In the genomic region with DNA sequence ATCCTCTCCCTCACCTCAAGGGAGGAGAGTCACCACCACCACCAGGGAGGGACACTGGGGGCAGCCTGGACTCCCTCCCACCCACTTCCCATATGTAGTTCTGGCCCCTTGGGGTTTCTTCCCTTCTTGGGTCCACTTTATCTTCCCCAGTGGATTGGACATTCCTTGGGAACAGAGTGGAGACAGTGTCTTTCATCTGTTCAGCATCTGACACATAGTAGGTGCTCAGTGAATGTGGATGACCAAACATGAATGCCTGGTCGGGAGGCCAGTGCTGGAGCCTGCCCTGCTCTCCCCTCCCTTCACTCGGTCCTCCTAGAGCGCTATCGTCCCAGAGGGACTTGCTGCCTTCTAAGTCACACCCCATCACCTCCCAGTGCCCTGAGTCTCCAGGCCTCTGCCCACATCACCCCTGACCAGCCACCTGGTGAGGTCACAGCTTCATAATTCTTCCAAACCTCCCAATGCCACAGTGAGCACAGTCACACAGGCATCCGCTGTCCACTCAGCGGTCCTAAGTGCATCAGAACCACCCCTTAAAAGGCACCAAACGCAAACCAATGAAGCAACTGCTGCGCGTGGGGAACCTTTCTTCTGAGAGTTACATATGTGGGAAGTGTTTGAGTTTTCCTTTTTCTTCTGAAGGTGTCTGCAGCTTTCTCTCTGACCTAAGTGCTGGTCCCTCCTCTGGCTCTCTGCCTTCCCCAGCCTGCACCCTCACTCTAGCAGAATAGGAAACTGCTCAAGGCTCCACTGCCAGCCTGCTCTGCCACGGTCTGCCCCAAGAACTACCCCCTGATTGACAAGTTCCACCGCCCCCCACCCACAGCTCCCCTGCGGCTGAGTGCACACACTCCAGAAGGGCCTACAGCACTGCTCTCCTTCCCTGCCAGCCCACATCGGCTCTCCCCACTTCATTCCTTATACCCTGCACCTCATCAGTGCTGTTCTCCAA, we compare ENCODE assay signal across 15 cellular contexts. TPM values are rescaled to one million over a fixed set of nuclear protein-coding genes. Genes with fewer than 3 reads are reported as not detected.
A peak's percentile ranks its signal among the peaks of the same experiment; 100 is the strongest.
DNase-seq lines count a peak whose midpoint lies in the region; ATAC-seq and TF ChIP-seq lines count a peak whose summit lies in the region.
"Had no signal": no experiment of that assay in that cellular context is flagged by ENCODE, and none has a peak within 500 bp of the region (broad histone marks: within the 10 kb centered on the region; RNA-seq: fewer than 3 reads in every experiment).

No MANE protein-coding gene starts in this region.

- H2AFZ ChIP-seq in parathyroid adenoma: no peak overlapping the region

- peaks cover 0 to 3% of the 10 kb centered on the region in 2 donors for H3K4me1 Mint-ChIP-seq in natural killer cell treated with Interleukin-12 subunit alpha and Interleukin-12 subunit beta and Interleukin-15 and Interleukin-18, amount 100 ng/mL, for 72 hours (ENCODE audit: low read depth in 2 of 2)
- peaks cover 0 to 4% of the 10 kb centered on the region in 2 donors for H3K4me1 Mint-ChIP-seq in natural killer cell
- H3K4me1 Mint-ChIP-seq in endothelial cell (ENCODE audit: unreplicated experiment): peaks cover 11% of the 10 kb centered on the region

- H3K27me3 Mint-ChIP-seq in natural killer cell treated with Interleukin-12 subunit alpha and Interleukin-12 subunit beta and Interleukin-15 and Interleukin-18, amount 100 ng/mL, for 72 hours: no peaks in the 10 kb centered on the region
- H3K27me3 Mint-ChIP-seq in natural killer cell (ENCODE audit: low read depth in 2 of 2) (peaks cover 0 to 20% of the 10 kb centered on the region in 2 donors), endothelial cell (ENCODE audit: unreplicated experiment) (peaks cover 10% of the 10 kb centered on the region)

- H3K36me3 ChIP-seq in parathyroid adenoma (ENCODE audit: control insufficient read depth, insufficient read depth, low read length) (no peaks in the 10 kb centered on the region), colonic mucosa (no peaks in the 10 kb centered on the region)
- H3K36me3 ChIP-seq: HAP-1 had no signal

- intact Hi-C loops in natural killer cell (cut with micrococcal nuclease): no loop called here
- intact Hi-C loops in colonic mucosa (cut with DNase I): no loop called here

- DNase-seq in natural killer cell treated with Interleukin-12 subunit alpha and Interleukin-12 subunit beta and Interleukin-15 and Interleukin-18, amount 100 ng/mL, for 72 hours (ENCODE audit: low spot score): peak; percentile 10
- no peak for DNase-seq in natural killer cell
- no peak for DNase-seq in endothelial cell (ENCODE audit: low spot score)
- no peak for DNase-seq in NCI-H1048 (lab: John Stamatoyannopoulos, UW)
- DNase-seq in colonic mucosa: no peak
- DNase-seq: C1 segment of cervical spinal cord, DMS79 treated with DMSO at 0.1 percent for 48 hours, KG1, NCI-H1092 treated with DMSO at 0.1 percent for 48 hours, NCI-H510A treated with DMSO at 0.1 percent for 48 hours, NCI-H82 had no signal

- H3K4me3 Mint-ChIP-seq in natural killer cell treated with Interleukin-12 subunit alpha and Interleukin-12 subunit beta and Interleukin-15 and Interleukin-18, amount 100 ng/mL, for 72 hours: no peak overlapping the region
- no peak overlapping the region for H3K4me3 Mint-ChIP-seq in natural killer cell
- H3K4me3 Mint-ChIP-seq in endothelial cell (ENCODE audit: unreplicated experiment): peak overlapping the region; percentile 76

- no peak overlapping the region for H3K9ac ChIP-seq in parathyroid adenoma
- H3K9ac ChIP-seq in colonic mucosa (ENCODE audit: low read depth in 2 of 2, low read length in 2 of 2): no peak overlapping the region

- H3K27me3 ChIP-seq in parathyroid adenoma (ENCODE audit: control insufficient read depth, insufficient read depth, low read length) (no peaks in the 10 kb centered on the region), colonic mucosa (no peaks in the 10 kb centered on the region)

- H3K27ac ChIP-seq in parathyroid adenoma (peak overlapping the region; percentile 60), colonic mucosa (no peak overlapping the region)

- H3K9me3 Mint-ChIP-seq in natural killer cell treated with Interleukin-12 subunit alpha and Interleukin-12 subunit beta and Interleukin-15 and Interleukin-18, amount 100 ng/mL, for 72 hours: no peaks in the 10 kb centered on the region
- no peaks in the 10 kb centered on the region for H3K9me3 Mint-ChIP-seq in natural killer cell
- H3K9me3 Mint-ChIP-seq in endothelial cell (ENCODE audit: unreplicated experiment): no peaks in the 10 kb centered on the region

- no peak overlapping the region for H3K4me2 ChIP-seq in parathyroid adenoma (ENCODE audit: low read length)

- ATAC-seq in natural killer cell treated with Interleukin-12 subunit alpha and Interleukin-12 subunit beta and Interleukin-15 and Interleukin-18, amount 100 ng/mL, for 72 hours: no peak
- ATAC-seq in natural killer cell: no peak
- ATAC-seq in GM21447 (IDR thresholded peaks at IDR 0.05; ENCODE audit: unreplicated experiment): no peak
- ATAC-seq in HG02642 (IDR thresholded peaks at IDR 0.05; ENCODE audit: poor library complexity, unreplicated experiment): no peak

- peaks cover 57% of the 10 kb centered on the region for H3K4me1 ChIP-seq in parathyroid adenoma
- H3K4me1 ChIP-seq in colonic mucosa: no peaks in the 10 kb centered on the region
- H3K4me1 ChIP-seq: HAP-1 had no signal

- H3K79me2 ChIP-seq in parathyroid adenoma: peaks cover 56% of the 10 kb centered on the region

- H3K9me3 ChIP-seq in parathyroid adenoma (ENCODE audit: control insufficient read depth, low read length) (no peaks in the 10 kb centered on the region), colonic mucosa (no peaks in the 10 kb centered on the region)
- H3K9me3 ChIP-seq: HAP-1 had no signal

- no peak for TF ChIP-seq CTCF in natural killer cell (IDR thresholded peaks at IDR 0.05)
- TF ChIP-seq CTCF in endothelial cell (IDR thresholded peaks at IDR 0.05; ENCODE audit: unreplicated experiment): no peak
- no peak for TF ChIP-seq CTCF in parathyroid adenoma (IDR thresholded peaks at IDR 0.05)
- no peak for TF ChIP-seq CTCF in colonic mucosa (IDR thresholded peaks at IDR 0.05)

- no peaks in the 10 kb centered on the region for H3K36me3 Mint-ChIP-seq in natural killer cell treated with Interleukin-12 subunit alpha and Interleukin-12 subunit beta and Interleukin-15 and Interleukin-18, amount 100 ng/mL, for 72 hours
- H3K36me3 Mint-ChIP-seq in natural killer cell (no peaks in the 10 kb centered on the region), endothelial cell (ENCODE audit: low read depth, unreplicated experiment) (peaks cover 40% of the 10 kb centered on the region)

- no peak overlapping the region for H3K27ac Mint-ChIP-seq in natural killer cell treated with Interleukin-12 subunit alpha and Interleukin-12 subunit beta and Interleukin-15 and Interleukin-18, amount 100 ng/mL, for 72 hours
- H3K27ac Mint-ChIP-seq in natural killer cell (no peak overlapping the region), endothelial cell (ENCODE audit: unreplicated experiment) (no peak overlapping the region)

- no peak overlapping the region for H3K4me3 ChIP-seq in parathyroid adenoma (ENCODE audit: low read depth, low read length)
- no peak overlapping the region for H3K4me3 ChIP-seq in colonic mucosa
- H3K4me3 ChIP-seq: HAP-1 had no signal

RNA-seq across cellular contexts. Expression of a gene that starts 7.2 kb away (rescaled TPM):
- 10 to 100 TPM; 27.3 to 32.4 TPM for total RNA-seq in natural killer cell treated with Interleukin-12 subunit alpha and Interleukin-12 subunit beta and Interleukin-15 and Interleukin-18, amount 100 ng/mL, for 72 hours
- total RNA-seq in natural killer cell: 10 to 100 TPM; 15.3 to 22.3 (median 19.8) TPM
- total RNA-seq in endothelial cell (ENCODE audit: unreplicated experiment): 29.8 TPM
- total RNA-seq in colonic mucosa: 10 to 100 TPM; 16.1 to 26.4 TPM

RNA-seq across cellular contexts. Expression of a gene that starts 34.0 kb away (rescaled TPM):
- 10 to 100 TPM in 1 of 2 donors, 1 to 10 TPM in 1; 8.8 to 15.7 TPM for total RNA-seq in natural killer cell treated with Interleukin-12 subunit alpha and Interleukin-12 subunit beta and Interleukin-15 and Interleukin-18, amount 100 ng/mL, for 72 hours
- total RNA-seq in natural killer cell (10 to 100 TPM in 2 of 3 donors, 1 to 10 TPM in 1; 4.9 to 15.9 (median 11.2) TPM), endothelial cell (ENCODE audit: unreplicated experiment) (27.8 TPM), colonic mucosa (10 to 100 TPM; 17.8 to 33.7 TPM)
